ENCODE assay signal across 8 cellular contexts in the genomic region with DNA sequence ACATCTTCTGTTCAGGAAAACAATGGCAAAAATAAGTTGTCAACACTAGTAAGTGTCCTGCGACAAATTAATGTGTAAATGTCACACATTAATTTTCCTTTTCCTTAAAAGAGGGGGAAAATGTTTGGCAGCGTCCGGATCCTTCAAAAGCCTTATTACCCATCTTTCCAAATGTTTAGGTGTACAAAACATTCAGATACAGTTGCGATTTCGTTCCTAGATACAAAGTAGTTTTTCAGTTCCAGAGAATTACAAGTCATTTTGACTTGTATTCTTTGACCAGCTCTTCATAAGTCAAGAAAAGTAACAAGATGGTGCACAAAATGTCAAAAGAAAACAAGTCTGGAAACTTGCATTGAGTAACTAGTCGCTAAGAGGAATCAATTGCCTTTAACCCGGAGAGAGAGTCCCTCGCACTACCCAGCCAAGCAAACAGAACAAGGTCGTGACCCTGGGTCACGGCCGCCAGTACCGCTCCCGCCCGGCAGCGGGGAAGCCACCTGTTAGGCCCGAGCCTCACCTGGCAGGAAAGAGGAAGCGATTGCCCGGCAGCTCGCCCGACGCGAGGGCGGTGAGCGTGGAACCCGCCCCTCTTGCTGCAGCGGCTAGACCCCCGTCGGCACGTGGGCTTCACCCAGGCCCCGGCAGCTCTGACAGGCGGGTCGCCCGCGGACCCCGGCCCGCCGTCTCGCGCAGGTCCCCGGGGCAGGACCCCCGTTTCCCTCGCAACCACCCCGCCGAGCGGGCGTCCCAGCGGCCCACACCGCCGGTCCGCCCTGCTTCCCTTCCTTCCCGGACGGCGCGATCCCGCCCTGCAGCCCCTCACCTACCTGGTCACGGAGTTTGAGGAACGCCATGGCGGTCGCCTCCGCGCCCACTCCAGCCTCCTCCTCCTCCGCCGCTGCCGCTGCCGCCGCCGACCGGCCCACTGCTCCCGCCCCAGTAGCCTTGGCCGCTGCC.
DNase-seq lines count a peak whose midpoint lies in the region; ATAC-seq and TF ChIP-seq lines count a peak whose summit lies in the region.

No MANE protein-coding gene starts in this region.

- H3K4me3 ChIP-seq in esophagus muscularis mucosa (peak overlapping the region; percentile 75 to 99 (median 95)), stomach smooth muscle (ENCODE audit: low read length in 2 of 2) (peak overlapping the region; percentile 75 to 79)

- 21% methylated on average over 14 of the region's 70 CpGs for WGBS in esophagus muscularis mucosa

- H3K27ac ChIP-seq in 22Rv1 (peak overlapping the region; percentile 97), esophagus muscularis mucosa (replicated peaks in 1 of 4) (peak overlapping the region; percentile 76 to 86 (median 78)), stomach smooth muscle (ENCODE audit: low read length) (no peak overlapping the region)

- H3K27ac Mint-ChIP-seq in natural killer cell treated with Interleukin-12 subunit alpha and Interleukin-12 subunit beta and Interleukin-15 and Interleukin-18, amount 100 ng/mL, for 72 hours, result peak overlapping the region; percentile 26 to 82

- TF ChIP-seq CTCF in 22Rv1 (IDR thresholded peaks at IDR 0.05) (no peak), esophagus muscularis mucosa (IDR thresholded peaks at IDR 0.05) (peak in 1 of 3 experiments; percentile 27)

- no peaks in the 10 kb centered on the region for H3K36me3 Mint-ChIP-seq in natural killer cell treated with Interleukin-12 subunit alpha and Interleukin-12 subunit beta and Interleukin-15 and Interleukin-18, amount 100 ng/mL, for 72 hours

- peaks cover 9 to 30% (median 24%) of the 10 kb centered on the region in 4 donors for H3K4me1 ChIP-seq in esophagus muscularis mucosa
- peaks cover 4% of the 10 kb centered on the region for H3K4me1 ChIP-seq in stomach smooth muscle (ENCODE audit: control insufficient read depth, insufficient read depth, low read length)

- peak; percentile 56 for ATAC-seq in GM18499 (IDR thresholded peaks at IDR 0.05; ENCODE audit: insufficient read depth, unreplicated experiment)
- peak; percentile 60 for ATAC-seq in HG02870 (IDR thresholded peaks at IDR 0.05; ENCODE audit: unreplicated experiment)
- ATAC-seq in natural killer cell treated with Interleukin-12 subunit alpha and Interleukin-12 subunit beta and Interleukin-15 and Interleukin-18, amount 100 ng/mL, for 72 hours, result peak; percentile 0 to 48

- DNase-seq in NCI-H526 (lab: John Stamatoyannopoulos, UW), result peak; percentile 48 to 75
- DNase-seq in activated CD8-positive, alpha-beta memory T cell treated with anti-CD3 and anti-CD28 coated beads, Interleukin-2, amount 50 U/mL, for 1 hour (ENCODE audit: extremely low read depth), result peak; percentile 10
- no peak for DNase-seq in esophagus muscularis mucosa (ENCODE audit: extremely low spot score)
- DNase-seq in natural killer cell treated with Interleukin-12 subunit alpha and Interleukin-12 subunit beta and Interleukin-15 and Interleukin-18, amount 100 ng/mL, for 72 hours (ENCODE audit: low spot score), result peak; percentile 67

- H3K4me1 Mint-ChIP-seq in natural killer cell treated with Interleukin-12 subunit alpha and Interleukin-12 subunit beta and Interleukin-15 and Interleukin-18, amount 100 ng/mL, for 72 hours (ENCODE audit: low read depth in 2 of 2), result peaks cover 9 to 18% of the 10 kb centered on the region in 2 donors

- TF ChIP-seq EP300 in esophagus muscularis mucosa (IDR thresholded peaks at IDR 0.05), result no peak

- H3K9me3 ChIP-seq in esophagus muscularis mucosa (no peaks in the 10 kb centered on the region), stomach smooth muscle (ENCODE audit: control insufficient read depth in 2 of 2, low read length in 2 of 2) (no peaks in the 10 kb centered on the region)

- peak overlapping the region; percentile 88 for H3K4me3 Mint-ChIP-seq in natural killer cell treated with Interleukin-12 subunit alpha and Interleukin-12 subunit beta and Interleukin-15 and Interleukin-18, amount 100 ng/mL, for 72 hours

- no peaks in the 10 kb centered on the region for H3K27me3 Mint-ChIP-seq in natural killer cell treated with Interleukin-12 subunit alpha and Interleukin-12 subunit beta and Interleukin-15 and Interleukin-18, amount 100 ng/mL, for 72 hours

- H3K9ac ChIP-seq in stomach smooth muscle (ENCODE audit: low read length in 2 of 2), result peak overlapping the region; percentile 66 to 68

- no peaks in the 10 kb centered on the region for H3K9me3 Mint-ChIP-seq in natural killer cell treated with Interleukin-12 subunit alpha and Interleukin-12 subunit beta and Interleukin-15 and Interleukin-18, amount 100 ng/mL, for 72 hours

- H3K36me3 ChIP-seq in esophagus muscularis mucosa (no peaks in the 10 kb centered on the region), stomach smooth muscle (ENCODE audit: control insufficient read depth in 2 of 2, insufficient read depth in 2 of 2, low read length in 2 of 2) (no peaks in the 10 kb centered on the region)

- intact Hi-C loops in esophagus muscularis mucosa (cut with DNase I), result no loop called here

- TF ChIP-seq POLR2A in esophagus muscularis mucosa (IDR thresholded peaks at IDR 0.05; ENCODE audit: low read depth), result no peak

- no peaks in the 10 kb centered on the region for H3K27me3 ChIP-seq in esophagus muscularis mucosa
- no peaks in the 10 kb centered on the region for H3K27me3 ChIP-seq in stomach smooth muscle (ENCODE audit: control insufficient read depth in 1 of 2, insufficient read depth in 2 of 2, low read length in 2 of 2)
